Comparison of ENCODE assay signal across 16 cellular contexts in genomic region chr15:98063311-98063710, GRCh38.
"Had no signal": no experiment of that assay in that cellular context is flagged by ENCODE, and none has a peak within 500 bp of the region (broad histone marks: within the 10 kb centered on the region; RNA-seq: fewer than 3 reads in every experiment).

No MANE protein-coding gene starts in this region.

- H3K27ac ChIP-seq: gastroesophageal sphincter, neural progenitor cell, ovary had no signal

- H3K27me3 Mint-ChIP-seq: central memory CD8-positive, alpha-beta T cell; stimulated activated memory B cell treated with anti-CD40 and anti-IgM and Interleukin-4, amounts not matched to agents 10 μg/mL and 1 μg/mL and 100 μg/mL, for 72 hours had no signal

- H2AFZ ChIP-seq: neural progenitor cell had no signal

- H3K4me1 ChIP-seq: gastroesophageal sphincter, neural progenitor cell had no signal

- H3K27ac Mint-ChIP-seq: activated naive CD8-positive, alpha-beta T cell treated with anti-CD3 and anti-CD28 coated beads for 36 hours; activated T-helper 1 cell treated with anti-CD3 and anti-CD28 coated beads, Interleukin-12 subunit alpha, Interleukin-12 subunit beta, Interleukin-2, Interleukin-4 antibody, amounts not matched to agents 30 ng/mL and 10 ng/mL and 1 ng/mL, durations not matched to agents 14 hours and 24 hours and 36 hours; brain; mesothelial cell of epicardium; neural progenitor cell; stimulated activated memory B cell treated with anti-CD40 and anti-IgM and Interleukin-4, amounts not matched to agents 10 μg/mL and 1 μg/mL and 100 μg/mL, for 72 hours; T-helper 2 cell treated with Interferon-gamma antibody and Interleukin-4, amounts not matched to agents 5 μg/mL and 100 μg/mL, for 36 hours had no signal

- H3K4me1 Mint-ChIP-seq: activated naive CD8-positive, alpha-beta T cell treated with anti-CD3 and anti-CD28 coated beads for 36 hours; central memory CD8-positive, alpha-beta T cell; mesothelial cell of epicardium; neural progenitor cell; stimulated activated memory B cell treated with anti-CD40 and anti-IgM and Interleukin-4, amounts not matched to agents 10 μg/mL and 1 μg/mL and 100 μg/mL, for 72 hours had no signal

- H3K36me3 ChIP-seq: gastroesophageal sphincter, neural progenitor cell, ovary had no signal

- H3K9ac ChIP-seq: neural progenitor cell had no signal

- DNase-seq: activated naive CD8-positive, alpha-beta T cell treated with anti-CD3 and anti-CD28 coated beads for 36 hours; amygdala; cortex of kidney; effector memory CD4-positive, alpha-beta T cell; left colon; ovary; stimulated activated CD4-positive, alpha-beta T cell treated with anti-CD3 and anti-CD28 coated beads, Interleukin-2, amount 100 ng/mL, for 48 hours had no signal

- H3K4me2 ChIP-seq: neural progenitor cell had no signal

- H3K9me3 ChIP-seq: gastroesophageal sphincter, ovary had no signal

- H3K36me3 Mint-ChIP-seq: activated naive CD8-positive, alpha-beta T cell treated with anti-CD3 and anti-CD28 coated beads for 36 hours; brain; mesothelial cell of epicardium; neural progenitor cell; stimulated activated memory B cell treated with anti-CD40 and anti-IgM and Interleukin-4, amounts not matched to agents 10 μg/mL and 1 μg/mL and 100 μg/mL, for 72 hours had no signal

- H3K4me3 Mint-ChIP-seq: activated naive CD8-positive, alpha-beta T cell treated with anti-CD3 and anti-CD28 coated beads for 36 hours; activated T-helper 1 cell treated with anti-CD3 and anti-CD28 coated beads, Interleukin-12 subunit alpha, Interleukin-12 subunit beta, Interleukin-2, Interleukin-4 antibody, amounts not matched to agents 30 ng/mL and 10 ng/mL and 1 ng/mL, durations not matched to agents 14 hours and 24 hours and 36 hours; brain; central memory CD8-positive, alpha-beta T cell; mesothelial cell of epicardium; neural progenitor cell; stimulated activated memory B cell treated with anti-CD40 and anti-IgM and Interleukin-4, amounts not matched to agents 10 μg/mL and 1 μg/mL and 100 μg/mL, for 72 hours; T-helper 2 cell treated with Interferon-gamma antibody and Interleukin-4, amounts not matched to agents 5 μg/mL and 100 μg/mL, for 36 hours had no signal

- H3K27me3 ChIP-seq: gastroesophageal sphincter, neural progenitor cell, ovary had no signal

- H3K4me3 ChIP-seq: gastroesophageal sphincter, lung, neural progenitor cell, ovary had no signal
